ENCODE assay signal across 32 cellular contexts in genomic region chr1:9155879-9156278, GRCh38.
"Had no signal": no experiment of that assay in that cellular context is flagged by ENCODE, and none has a peak within 500 bp of the region (broad histone marks: within the 10 kb centered on the region; RNA-seq: fewer than 3 reads in every experiment).

No MANE protein-coding gene starts in this region.

- H3K4me2 ChIP-seq: smooth muscle cell had no signal

- ATAC-seq: naive thymus-derived CD4-positive, alpha-beta T cell; natural killer cell; psoas muscle; right cardiac atrium; sciatic nerve; stimulated activated memory B cell treated with anti-CD40 and anti-IgM and Interleukin-4, amounts not matched to agents 10 μg/mL and 1 μg/mL and 100 μg/mL, for 72 hours; stimulated activated naive CD8-positive, alpha-beta T cell treated with anti-CD3 and anti-CD28 coated beads, Interleukin-15, amount 100 ng/mL, for 72 hours; stimulated activated naive CD8-positive, alpha-beta T cell treated with anti-CD3 and anti-CD28 coated beads, Interleukin-15, Interleukin-2, amounts not matched to agents 100 U/mL and 50 U/mL, for 24 hours had no signal

- H3K9me3 Mint-ChIP-seq: naive thymus-derived CD4-positive, alpha-beta T cell; natural killer cell; nephron; neural crest cell; stimulated activated memory B cell treated with anti-CD40 and anti-IgM and Interleukin-4, amounts not matched to agents 10 μg/mL and 1 μg/mL and 100 μg/mL, for 72 hours; stimulated activated naive CD8-positive, alpha-beta T cell treated with anti-CD3 and anti-CD28 coated beads, Interleukin-15, amount 100 ng/mL, for 72 hours had no signal

- H3K27ac Mint-ChIP-seq: naive thymus-derived CD4-positive, alpha-beta T cell; natural killer cell; nephron; progenitor cell of endocrine pancreas; stimulated activated memory B cell treated with anti-CD40 and anti-IgM and Interleukin-4, amounts not matched to agents 10 μg/mL and 1 μg/mL and 100 μg/mL, for 72 hours; stimulated activated naive CD8-positive, alpha-beta T cell treated with anti-CD3 and anti-CD28 coated beads, Interleukin-15, amount 100 ng/mL, for 72 hours had no signal

- H3K27me3 ChIP-seq: neutrophil, ovary, spleen, suprapubic skin, testis, tibial artery, transverse colon, upper lobe of left lung, vagina had no signal

- H2AFZ ChIP-seq: parathyroid adenoma had no signal

- FAIRE-seq: urothelium cell line had no signal

- H3K36me3 Mint-ChIP-seq: natural killer cell; stimulated activated memory B cell treated with anti-CD40 and anti-IgM and Interleukin-4, amounts not matched to agents 10 μg/mL and 1 μg/mL and 100 μg/mL, for 72 hours had no signal

- H3K9ac ChIP-seq: parathyroid adenoma had no signal

- H3K36me3 ChIP-seq: neutrophil, ovary, spleen, suprapubic skin, transverse colon, upper lobe of left lung, vagina had no signal

- H3K27me3 Mint-ChIP-seq: naive thymus-derived CD4-positive, alpha-beta T cell; progenitor cell of endocrine pancreas; stimulated activated memory B cell treated with anti-CD40 and anti-IgM and Interleukin-4, amounts not matched to agents 10 μg/mL and 1 μg/mL and 100 μg/mL, for 72 hours; stimulated activated naive CD8-positive, alpha-beta T cell treated with anti-CD3 and anti-CD28 coated beads, Interleukin-15, amount 100 ng/mL, for 72 hours had no signal

- H3K4me3 Mint-ChIP-seq: naive thymus-derived CD4-positive, alpha-beta T cell; natural killer cell; nephron; neural crest cell; stimulated activated memory B cell treated with anti-CD40 and anti-IgM and Interleukin-4, amounts not matched to agents 10 μg/mL and 1 μg/mL and 100 μg/mL, for 72 hours; stimulated activated naive CD8-positive, alpha-beta T cell treated with anti-CD3 and anti-CD28 coated beads, Interleukin-15, amount 100 ng/mL, for 72 hours had no signal

- DNase-seq: naive thymus-derived CD4-positive, alpha-beta T cell; natural killer cell; nucleus accumbens; ovary; psoas muscle; right cardiac atrium; spleen; stimulated activated CD4-positive, alpha-beta T cell treated with anti-CD3 and anti-CD28 coated beads, Interleukin-12 subunit alpha, Interleukin-12 subunit beta, amount 100 ng/mL, for 4 hours; stimulated activated CD4-positive, alpha-beta T cell treated with anti-CD3 and anti-CD28 coated beads, Interleukin-1b, Interleukin-23, amount 100 ng/mL, for 48 hours; stimulated activated CD4-positive, alpha-beta T cell treated with anti-CD3 and anti-CD28 coated beads, Interleukin-4, amount 100 ng/mL, for 1 hour; stimulated activated CD4-positive, alpha-beta T cell treated with anti-CD3 and anti-CD28 coated beads, Interleukin-4, amount 100 ng/mL, for 4 hours; stimulated activated CD8-positive, alpha-beta memory T cell treated with anti-CD3 and anti-CD28 coated beads, Interleukin-4, amount 100 ng/mL, for 48 hours; stimulated activated naive CD4-positive, alpha-beta T cell; stimulated activated naive CD8-positive, alpha-beta T cell treated with anti-CD3 and anti-CD28 coated beads, Interleukin-15, amount 100 ng/mL, for 72 hours; stimulated activated naive CD8-positive, alpha-beta T cell treated with anti-CD3 and anti-CD28 coated beads, Interleukin-15, Interleukin-2, amounts not matched to agents 100 U/mL and 50 U/mL, for 24 hours; substantia nigra; testis; tibial artery; transverse colon; upper lobe of left lung had no signal

- H3K27ac ChIP-seq: neutrophil, ovary, parathyroid adenoma, psoas muscle, skin epidermis, spleen, suprapubic skin, testis, tibial artery, transverse colon, upper lobe of left lung, vagina had no signal

- H3K9me3 ChIP-seq: neutrophil, ovary, psoas muscle, spleen, suprapubic skin, testis, tibial artery, transverse colon, upper lobe of left lung, vagina had no signal

- H3K4me1 Mint-ChIP-seq: naive thymus-derived CD4-positive, alpha-beta T cell; natural killer cell; neural crest cell; stimulated activated memory B cell treated with anti-CD40 and anti-IgM and Interleukin-4, amounts not matched to agents 10 μg/mL and 1 μg/mL and 100 μg/mL, for 72 hours; stimulated activated naive CD8-positive, alpha-beta T cell treated with anti-CD3 and anti-CD28 coated beads, Interleukin-15, amount 100 ng/mL, for 72 hours had no signal

- H3K4me1 ChIP-seq: parathyroid adenoma, psoas muscle, suprapubic skin, transverse colon had no signal

- H3K4me3 ChIP-seq: ovary, psoas muscle, skin epidermis, smooth muscle cell, spleen, suprapubic skin, testis, tibial artery, transverse colon, upper lobe of left lung, vagina had no signal
